19 cellular contexts compared by ENCODE assay signal in genomic region chr2:28062867-28063266, GRCh38.
DNase-seq lines count a peak whose midpoint lies in the region; ATAC-seq, FAIRE-seq and TF ChIP-seq lines count a peak whose summit lies in the region.
"Had no signal": no experiment of that assay in that cellular context is flagged by ENCODE, and none has a peak within 500 bp of the region (broad histone marks: within the 10 kb centered on the region; RNA-seq: fewer than 3 reads in every experiment).

No MANE protein-coding gene starts in this region.

- H3K9ac ChIP-seq in PC-3 (ENCODE audit: low read length) (no peak overlapping the region), keratinocyte (ENCODE audit: control insufficient read depth, extremely low read depth, insufficient read depth, low read length) (no peak overlapping the region)

- CTCF ChIA-PET in PC-3 (lab: Charles Lee), result no interaction called here

- in situ Hi-C loops in KBM-7 (cut with MboI; ENCODE audit: low pct_unique_long_range_greater_than_20kb, low sequenced_read_pairs), result no loop called here
- in situ Hi-C loops in gastrocnemius medialis (cut with MboI; ENCODE audit: low sequenced_read_pairs in 4 of 4), result no loop called here

- H2AFZ ChIP-seq in PC-3 (ENCODE audit: low read length) (no peak overlapping the region), keratinocyte (ENCODE audit: control insufficient read depth, low read length) (no peak overlapping the region)

- no TSS peak for BruUV-seq in PC-3 (replicated peaks; lab: Mats Ljungman, UMichigan)

- POLR2A ChIA-PET in PC-3 (lab: Charles Lee; ENCODE audit: unreplicated experiment), result no interaction called here

- no peak overlapping the region for H3K4me3 Mint-ChIP-seq in activated T-cell treated with anti-CD3 and anti-CD28 coated beads, Interleukin-2, amount 50 U/mL, for 72 hours
- H3K4me3 Mint-ChIP-seq: CD4-positive, alpha-beta T cell; H9; HFFc6 had no signal

- no peaks in the 10 kb centered on the region for H3K9me2 ChIP-seq in PC-3 (replicated peaks; ENCODE audit: low read length)

- H4K20me1 ChIP-seq in PC-3 (ENCODE audit: low read length) (no peaks in the 10 kb centered on the region), keratinocyte (ENCODE audit: control insufficient read depth, extremely low read depth, insufficient read depth, low read length) (no peaks in the 10 kb centered on the region)

- peaks cover 21% of the 10 kb centered on the region for H3K4me1 Mint-ChIP-seq in activated T-cell treated with anti-CD3 and anti-CD28 coated beads, Interleukin-2, amount 50 U/mL, for 72 hours (ENCODE audit: low read depth)
- H3K4me1 Mint-ChIP-seq: H9 had no signal

- H3K9me1 ChIP-seq in keratinocyte (ENCODE audit: control insufficient read depth, extremely low read depth, insufficient read depth, low read length), result no peaks in the 10 kb centered on the region

- H3K4me2 ChIP-seq in PC-3 (ENCODE audit: low read length) (no peak overlapping the region), keratinocyte (ENCODE audit: control insufficient read depth, extremely low read depth, insufficient read depth, low read depth, low read length) (no peak overlapping the region)

- H3K27me3 ChIP-seq in PC-3 (ENCODE audit: low read length), result no peaks in the 10 kb centered on the region
- H3K27me3 ChIP-seq in keratinocyte (ENCODE audit: control insufficient read depth, extremely low read depth, insufficient read depth, low read length), result no peaks in the 10 kb centered on the region
- no peaks in the 10 kb centered on the region for H3K27me3 ChIP-seq in gastrocnemius medialis

- intact Hi-C loops in PC-3 (cut with micrococcal nuclease) (no loop called here), gastrocnemius medialis (cut with DNase I; ENCODE audit: low total_unique reads) (no loop called here)

- H3F3A ChIP-seq in PC-3 (ENCODE audit: low read length, unreplicated experiment), result no peaks in the 10 kb centered on the region

- no peak for TF ChIP-seq POLR2A in gastrocnemius medialis (IDR thresholded peaks at IDR 0.05)

- H3K27me3 Mint-ChIP-seq in activated T-cell treated with anti-CD3 and anti-CD28 coated beads, Interleukin-2, amount 50 U/mL, for 72 hours (ENCODE audit: low read depth), result no peaks in the 10 kb centered on the region
- H3K27me3 Mint-ChIP-seq: CD4-positive, alpha-beta T cell had no signal

- H3K27ac ChIP-seq in PC-3 (ENCODE audit: low read length) (no peak overlapping the region), keratinocyte (ENCODE audit: control insufficient read depth, insufficient read depth, low read length) (no peak overlapping the region), gastrocnemius medialis (no peak overlapping the region)
- H3K27ac ChIP-seq: RWPE1 had no signal

- TF ChIP-seq CTCF in PC-3 (conservative IDR thresholded peaks at IDR 0.05; ENCODE audit: low read depth, low read length) (no peak), keratinocyte (optimal IDR thresholded peaks at IDR 0.05 in 1 of 3, IDR thresholded peaks at IDR 0.05 in 1 of 3, conservative IDR thresholded peaks at IDR 0.05 in 1 of 3; ENCODE audit: extremely low read depth in 1 of 3, insufficient read depth in 2 of 3, low read length in 3 of 3) (no peak), gastrocnemius medialis (IDR thresholded peaks at IDR 0.05 in 4 of 5, conservative IDR thresholded peaks at IDR 0.05 in 1 of 5) (no peak)

- ATAC-seq in activated T-cell treated with anti-CD3 and anti-CD28 coated beads, Interleukin-2, amount 50 U/mL, for 72 hours (replicated peaks in 1 of 2), result peak; percentile 25
- peak; percentile 43 for ATAC-seq in PC-3
- no peak for ATAC-seq in gastrocnemius medialis
- ATAC-seq: K562 had no signal

- H3K9me3 Mint-ChIP-seq in activated T-cell treated with anti-CD3 and anti-CD28 coated beads, Interleukin-2, amount 50 U/mL, for 72 hours, result peaks cover 0 to 2% of the 10 kb centered on the region in 2 donors
- H3K9me3 Mint-ChIP-seq: CD4-positive, alpha-beta T cell; H9; HFFc6 had no signal

- dilution Hi-C loops in keratinocyte (cut with MboI; ENCODE audit: extremely low pct_ligation_motif_present, low sequenced_read_pairs), result no loop called here

- H3K4me1 ChIP-seq in PC-3 (ENCODE audit: insufficient read depth, low read length) (peaks cover 14% of the 10 kb centered on the region), keratinocyte (ENCODE audit: control insufficient read depth, extremely low read depth, insufficient read depth, low read length) (peaks cover 7% of the 10 kb centered on the region), gastrocnemius medialis (no peaks in the 10 kb centered on the region)

- no peak overlapping the region for H3K4me3 ChIP-seq in PC-3 (ENCODE audit: low read length)
- no peak overlapping the region for H3K4me3 ChIP-seq in keratinocyte (ENCODE audit: control insufficient read depth in 2 of 3, extremely low read depth in 1 of 3, insufficient read depth in 2 of 3, low read depth in 1 of 3, low read length in 3 of 3)
- no peak overlapping the region for H3K4me3 ChIP-seq in gastrocnemius medialis
- H3K4me3 ChIP-seq: K562 had no signal

- H3K27ac Mint-ChIP-seq in activated T-cell treated with anti-CD3 and anti-CD28 coated beads, Interleukin-2, amount 50 U/mL, for 72 hours, result no peak overlapping the region
- H3K27ac Mint-ChIP-seq: CD4-positive, alpha-beta T cell; H9; HFFc6 had no signal

- H3K79me2 ChIP-seq in PC-3 (ENCODE audit: low read length), result no peaks in the 10 kb centered on the region
- H3K79me2 ChIP-seq in keratinocyte (ENCODE audit: control insufficient read depth, insufficient read depth, low read length), result no peaks in the 10 kb centered on the region

- peaks cover 6 to 17% of the 10 kb centered on the region in 2 donors for H3K36me3 Mint-ChIP-seq in activated T-cell treated with anti-CD3 and anti-CD28 coated beads, Interleukin-2, amount 50 U/mL, for 72 hours (ENCODE audit: insufficient read depth in 2 of 2)

- no peaks in the 10 kb centered on the region for H3K36me3 ChIP-seq in PC-3 (ENCODE audit: low read depth, low read length)
- H3K36me3 ChIP-seq in keratinocyte (ENCODE audit: control insufficient read depth in 2 of 2, extremely low read depth in 1 of 2, insufficient read depth in 2 of 2, low read length in 2 of 2), result no peaks in the 10 kb centered on the region
- no peaks in the 10 kb centered on the region for H3K36me3 ChIP-seq in gastrocnemius medialis

- peak; percentile 53 for FAIRE-seq in keratinocyte (lab: Jason Lieb, UNC)
- FAIRE-seq: K562 had no signal

- H3K9me3 ChIP-seq in PC-3 (ENCODE audit: low read length), result no peaks in the 10 kb centered on the region
- no peaks in the 10 kb centered on the region for H3K9me3 ChIP-seq in keratinocyte (ENCODE audit: control insufficient read depth, low read depth, low read length)
- no peaks in the 10 kb centered on the region for H3K9me3 ChIP-seq in gastrocnemius medialis

- DNase-seq in activated T-cell treated with anti-CD3 and anti-CD28 coated beads, Interleukin-2, amount 50 U/mL, for 72 hours, result no peak
- no peak for DNase-seq in activated T-cell treated with anti-CD3 and anti-CD28 coated beads, Interleukin-2, amount 50 U/mL, for 48 hours
- DNase-seq in PC-3 (no peak), keratinocyte (ENCODE audit: low read depth, low spot score) (no peak), KBM-7 (no peak), gastrocnemius medialis (no peak), SIG-M5 (lab: John Stamatoyannopoulos, UW) (no peak)
- DNase-seq: CD4-positive, alpha-beta T cell; COR-L47; H9; HFFc6; NCI-H1092; NCI-H1436; NCI-H1930; NCI-H2227 treated with DMSO at 0.1 percent for 48 hours; NCI-H510A; NCI-H748 treated with DMSO at 0.1 percent for 48 hours had no signal

Comparison
In these comparisons a context has a peak if more than half of its experiments do, and no peak if none do; other contexts are left out.
1. ATAC-seq: peak in activated T-cell treated with anti-CD3 and anti-CD28 coated beads, Interleukin-2, amount 50 U/mL, for 72 hours (2 of 2) and PC-3 (single experiment); none in gastrocnemius medialis (0 of 2).